Comparison of ENCODE assay signal across 17 cellular contexts in the genomic region with DNA sequence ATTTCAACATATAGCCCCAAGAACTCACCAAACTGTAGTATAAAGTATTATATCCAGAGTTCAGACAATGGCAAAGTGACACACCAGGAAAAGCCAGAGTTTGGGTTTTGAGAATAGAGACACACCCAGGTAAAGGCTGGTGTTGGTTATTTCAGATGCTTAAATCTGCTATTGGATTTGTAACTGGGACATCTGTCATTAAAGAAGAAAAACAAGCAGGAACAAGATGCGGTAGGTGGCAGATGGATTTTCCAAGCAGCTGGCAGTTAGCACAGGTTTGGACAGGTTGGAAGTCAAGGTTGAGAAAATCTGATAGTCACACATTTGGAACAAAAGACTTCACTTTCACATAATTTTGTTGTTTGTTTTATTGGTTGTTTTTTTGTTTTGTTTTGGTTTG. TPM values are rescaled to one million over a fixed set of nuclear protein-coding genes. Genes with fewer than 3 reads are reported as not detected.
DNase-seq lines count a peak whose midpoint lies in the region; ATAC-seq and TF ChIP-seq lines count a peak whose summit lies in the region.
"Had no signal": no experiment of that assay in that cellular context is flagged by ENCODE, and none has a peak within 500 bp of the region (broad histone marks: within the 10 kb centered on the region; RNA-seq: fewer than 3 reads in every experiment).

No MANE protein-coding gene starts in this region.

- DNase-seq in NCI-H1105 (lab: John Stamatoyannopoulos, UW): peak; percentile 54
- DNase-seq in NCI-H2171 (lab: John Stamatoyannopoulos, UW): peak; percentile 84
- no peak for DNase-seq in RWPE2 (ENCODE audit: low spot score)
- peak; percentile 73 to 82 for DNase-seq in foreskin keratinocyte
- DNase-seq in left ventricle myocardium superior: no peak
- DNase-seq in NAMALWA (ENCODE audit: low spot score): no peak
- no peak for DNase-seq in effector memory CD8-positive, alpha-beta T cell
- DNase-seq in GM10248 (ENCODE audit: extremely low spot score): no peak
- DNase-seq: Calu3; CD8-positive, alpha-beta T cell; DND-41; NCI-H2107; SHP77; T-cell had no signal

- TF ChIP-seq CTCF in RWPE2 (IDR thresholded peaks at IDR 0.05; ENCODE audit: poor library complexity, severe bottlenecking) (no peak), foreskin keratinocyte (conservative IDR thresholded peaks at IDR 0.05) (peak; percentile 20), GM10248 (IDR thresholded peaks at IDR 0.05; ENCODE audit: control extremely low read depth, extremely low read depth, low read depth, missing control alignments) (no peak)

- CTCF ChIA-PET in GM10248 (lab: Yijun Ruan, JAX): interaction anchor here (1.9 kb wide), 1 partner anchor 16 kb away, joined by 7 read pairs; a partner anchor contains a TSS

- no peaks in the 10 kb centered on the region for H3K9me3 Mint-ChIP-seq in effector memory CD8-positive, alpha-beta T cell
- H3K9me3 Mint-ChIP-seq: CD8-positive, alpha-beta T cell; T-cell had no signal

- H3K4me1 ChIP-seq in RWPE2 (ENCODE audit: insufficient read depth, poor library complexity, severe bottlenecking) (peaks cover 40% of the 10 kb centered on the region), foreskin keratinocyte (peaks cover 38% of the 10 kb centered on the region)

- H3K36me3 ChIP-seq in RWPE2 (ENCODE audit: low read depth): no peaks in the 10 kb centered on the region
- H3K36me3 ChIP-seq: BLaER1 treated with 17β-estradiol and CSF1 and Interleukin-3, amounts not matched to agents 10 nM and 100 nM had no signal

- H3K27me3 ChIP-seq in RWPE2 (ENCODE audit: insufficient read depth, poor library complexity, severe bottlenecking) (no peaks in the 10 kb centered on the region), foreskin keratinocyte (no peaks in the 10 kb centered on the region)
- H3K27me3 ChIP-seq: BLaER1 treated with 17β-estradiol and CSF1 and Interleukin-3, amounts not matched to agents 10 nM and 100 nM had no signal

- H3K27ac Mint-ChIP-seq in effector memory CD8-positive, alpha-beta T cell: no peak overlapping the region
- H3K27ac Mint-ChIP-seq: CD8-positive, alpha-beta T cell; T-cell had no signal

- no peaks in the 10 kb centered on the region for H3K9me3 ChIP-seq in RWPE2 (ENCODE audit: severe bottlenecking)
- H3K9me3 ChIP-seq: BLaER1 treated with 17β-estradiol and CSF1 and Interleukin-3, amounts not matched to agents 10 nM and 100 nM had no signal

- H3K27ac ChIP-seq in RWPE2 (ENCODE audit: poor library complexity, severe bottlenecking): peak overlapping the region; percentile 89
- H3K27ac ChIP-seq in foreskin keratinocyte: peak overlapping the region; percentile 78
- H3K27ac ChIP-seq: BLaER1 treated with 17β-estradiol and CSF1 and Interleukin-3, amounts not matched to agents 10 nM and 100 nM; SK-N-MC had no signal

- peaks cover 3% of the 10 kb centered on the region for H3K36me3 Mint-ChIP-seq in effector memory CD8-positive, alpha-beta T cell (ENCODE audit: insufficient read depth)
- H3K36me3 Mint-ChIP-seq: CD8-positive, alpha-beta T cell; T-cell had no signal

- POLR2A ChIA-PET in GM10248 (lab: Yijun Ruan, JAX): no interaction called here

- H3K4me1 Mint-ChIP-seq in effector memory CD8-positive, alpha-beta T cell (ENCODE audit: low read depth in 2 of 2): peaks cover 3 to 8% of the 10 kb centered on the region in 2 donors

- no peaks in the 10 kb centered on the region for H3K27me3 Mint-ChIP-seq in effector memory CD8-positive, alpha-beta T cell
- H3K27me3 Mint-ChIP-seq: T-cell had no signal

- intact Hi-C loops in left ventricle myocardium superior (cut with micrococcal nuclease): no loop called here

- H3K4me3 Mint-ChIP-seq in effector memory CD8-positive, alpha-beta T cell: no peak overlapping the region
- H3K4me3 Mint-ChIP-seq: CD8-positive, alpha-beta T cell; T-cell had no signal

- ATAC-seq in RWPE2 (ENCODE audit: low read depth) (no peak), foreskin keratinocyte (peak; percentile 40), left ventricle myocardium superior (no peak)
- no peak for ATAC-seq in effector memory CD8-positive, alpha-beta T cell (replicated peaks)
- ATAC-seq: CD8-positive, alpha-beta T cell; K562; T-cell had no signal

- no peak overlapping the region for H3K4me3 ChIP-seq in RWPE2 (ENCODE audit: severe bottlenecking)
- H3K4me3 ChIP-seq: BLaER1 treated with 17β-estradiol and CSF1 and Interleukin-3, amounts not matched to agents 10 nM and 100 nM; K562; SK-N-MC had no signal

RNA-seq across cellular contexts. Expression of a gene that starts 14.4 kb away (rescaled TPM):
- 44.0 and 51.7 TPM in 2 replicates for total RNA-seq in foreskin keratinocyte
- 11.0 and 11.1 TPM in 2 replicates for polyA plus RNA-seq in foreskin keratinocyte
- 16.6 TPM for total RNA-seq in left ventricle myocardium superior

Comparison
In these comparisons a context has a peak if more than half of its experiments do, and no peak if none do; other contexts are left out.
1. DNase-seq: peak in NCI-H1105 (single experiment), NCI-H2171 (single experiment) and foreskin keratinocyte (2 of 2); none in RWPE2 (single experiment), left ventricle myocardium superior (single experiment), NAMALWA (single experiment), effector memory CD8-positive, alpha-beta T cell (0 of 3) and GM10248 (single experiment).